ENCODE assay signal across 1 cellular context in the genomic region with DNA sequence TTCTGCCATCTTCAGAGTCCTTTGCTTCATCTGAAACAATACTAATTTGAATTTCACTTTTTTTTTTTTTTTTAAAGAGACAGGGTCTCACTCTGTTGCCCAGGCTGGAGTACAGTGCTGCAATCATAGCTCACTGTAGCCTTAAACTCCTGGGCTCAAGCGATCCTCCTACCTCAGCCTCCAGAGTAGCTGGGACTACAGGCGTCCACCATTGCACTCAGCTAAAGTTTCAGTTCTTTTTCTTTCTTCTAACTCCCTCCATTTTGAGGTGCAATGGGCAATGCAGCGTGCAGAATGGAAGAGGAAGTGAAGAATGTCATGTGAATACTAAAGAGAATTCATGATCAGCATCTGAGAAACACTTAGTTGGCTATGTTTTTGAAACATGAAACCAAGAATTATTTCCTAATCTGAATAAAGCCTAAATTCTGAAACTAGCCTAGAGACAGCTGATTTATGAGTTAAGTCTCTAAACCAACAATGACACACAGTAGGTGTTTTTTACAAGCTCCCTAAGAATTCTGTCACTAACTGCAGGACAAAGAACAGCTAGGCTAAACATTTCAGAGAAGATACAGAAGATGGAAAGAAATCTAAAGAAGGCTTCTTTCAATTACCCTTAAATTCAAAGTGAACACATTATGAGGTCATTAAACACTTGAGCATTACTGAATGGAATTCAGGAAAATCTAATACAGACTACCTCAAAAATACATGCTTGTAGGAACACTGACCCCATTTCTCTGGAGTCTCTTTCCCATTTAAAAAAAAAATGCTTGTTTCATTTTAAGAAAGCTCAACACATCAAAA.
TF ChIP-seq lines count a peak whose summit lies in the region.

No MANE protein-coding gene starts in this region.

TF ChIP-seq in GM12878, 131 proteins besides CTCF, POLR2A, EP300 and RAD21 (continued from another document):
- TF ChIP-seq POLR2AphosphoS2 (IDR thresholded peaks at IDR 0.05; ENCODE audit: low read depth, low read length) (no peak), STAT3 (IDR thresholded peaks at IDR 0.05; ENCODE audit: low read depth, low read length) (no peak), POU2F2 (IDR thresholded peaks at IDR 0.05; ENCODE audit: borderline replicate concordance, low read depth, low read length) (peak; percentile 13; the same call in 1 of the 3 replicates), TCF12 (IDR thresholded peaks at IDR 0.05; ENCODE audit: low read depth, low read length) (no peak), SREBF1 (IDR thresholded peaks at IDR 0.05; ENCODE audit: low read length) (no peak), FOXM1 (IDR thresholded peaks at IDR 0.05; ENCODE audit: low read depth, low read length) (no peak), MTA3 (IDR thresholded peaks at IDR 0.05; ENCODE audit: borderline replicate concordance, low read length) (peak; percentile 78; the same call in 1 of the 2 replicates), WRNIP1 (IDR thresholded peaks at IDR 0.05; ENCODE audit: borderline replicate concordance, low read depth, low read length) (no peak), ZSCAN29 (IDR thresholded peaks at IDR 0.05) (no peak), NR2F1 (conservative IDR thresholded peaks at IDR 0.05) (no peak), MYC (IDR thresholded peaks at IDR 0.05; ENCODE audit: insufficient read depth, insufficient read length, insufficient replicate concordance, low read length, severe bottlenecking) (no peak), SMC3 (IDR thresholded peaks at IDR 0.05; ENCODE audit: borderline replicate concordance, low read length) (no peak), JUNB (IDR thresholded peaks at IDR 0.05) (peak; percentile 14; the same call in 1 of the 2 replicates), FOS (IDR thresholded peaks at IDR 0.05; ENCODE audit: borderline replicate concordance, extremely low read depth, insufficient read length) (no peak), ZNF622 (IDR thresholded peaks at IDR 0.05) (no peak), CHD1 (IDR thresholded peaks at IDR 0.05; ENCODE audit: low read depth, low read length) (no peak), NR2C1 (IDR thresholded peaks at IDR 0.05) (no peak), ASH2L (IDR thresholded peaks at IDR 0.05; ENCODE audit: borderline replicate concordance, low read depth) (no peak), YY1 (IDR thresholded peaks at IDR 0.05; ENCODE audit: low read depth, low read length) (peak; percentile 94), CEBPB (IDR thresholded peaks at IDR 0.05; ENCODE audit: borderline replicate concordance in 1 of 2, low read depth in 2 of 2, low read length in 2 of 2) (no peak), YBX1 (IDR thresholded peaks at IDR 0.05) (no peak), ZNF217 (IDR thresholded peaks at IDR 0.05) (peak; percentile 92), SMARCA5 (IDR thresholded peaks at IDR 0.05) (peak; percentile 38), NFYA (IDR thresholded peaks at IDR 0.05; ENCODE audit: borderline replicate concordance, low read depth, low read length) (no peak), MTA2 (IDR thresholded peaks at IDR 0.05; ENCODE audit: low read depth) (peak; percentile 51), SP1 (IDR thresholded peaks at IDR 0.05; ENCODE audit: low read depth, low read length) (no peak), ATF7 (IDR thresholded peaks at IDR 0.05; ENCODE audit: low read depth) (peak; percentile 80), FOXK2 (IDR thresholded peaks at IDR 0.05) (no peak), SIX5 (IDR thresholded peaks at IDR 0.05; ENCODE audit: low read depth, low read length, severe bottlenecking) (no peak), EED (IDR thresholded peaks at IDR 0.05; ENCODE audit: low read depth) (peak; percentile 40), ZNF384 (IDR thresholded peaks at IDR 0.05; ENCODE audit: borderline replicate concordance, low read depth, low read length) (peak; percentile 87)
- TF ChIP-seq, protein P1, sequence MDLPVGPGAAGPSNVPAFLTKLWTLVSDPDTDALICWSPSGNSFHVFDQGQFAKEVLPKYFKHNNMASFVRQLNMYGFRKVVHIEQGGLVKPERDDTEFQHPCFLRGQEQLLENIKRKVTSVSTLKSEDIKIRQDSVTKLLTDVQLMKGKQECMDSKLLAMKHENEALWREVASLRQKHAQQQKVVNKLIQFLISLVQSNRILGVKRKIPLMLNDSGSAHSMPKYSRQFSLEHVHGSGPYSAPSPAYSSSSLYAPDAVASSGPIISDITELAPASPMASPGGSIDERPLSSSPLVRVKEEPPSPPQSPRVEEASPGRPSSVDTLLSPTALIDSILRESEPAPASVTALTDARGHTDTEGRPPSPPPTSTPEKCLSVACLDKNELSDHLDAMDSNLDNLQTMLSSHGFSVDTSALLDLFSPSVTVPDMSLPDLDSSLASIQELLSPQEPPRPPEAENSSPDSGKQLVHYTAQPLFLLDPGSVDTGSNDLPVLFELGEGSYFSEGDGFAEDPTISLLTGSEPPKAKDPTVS (IDR thresholded peaks at IDR 0.05; ENCODE audit: low read depth, low read length), result no peak
- TF ChIP-seq, protein P2, sequence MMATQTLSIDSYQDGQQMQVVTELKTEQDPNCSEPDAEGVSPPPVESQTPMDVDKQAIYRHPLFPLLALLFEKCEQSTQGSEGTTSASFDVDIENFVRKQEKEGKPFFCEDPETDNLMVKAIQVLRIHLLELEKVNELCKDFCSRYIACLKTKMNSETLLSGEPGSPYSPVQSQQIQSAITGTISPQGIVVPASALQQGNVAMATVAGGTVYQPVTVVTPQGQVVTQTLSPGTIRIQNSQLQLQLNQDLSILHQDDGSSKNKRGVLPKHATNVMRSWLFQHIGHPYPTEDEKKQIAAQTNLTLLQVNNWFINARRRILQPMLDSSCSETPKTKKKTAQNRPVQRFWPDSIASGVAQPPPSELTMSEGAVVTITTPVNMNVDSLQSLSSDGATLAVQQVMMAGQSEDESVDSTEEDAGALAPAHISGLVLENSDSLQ (IDR thresholded peaks at IDR 0.05), result peak; percentile 75
- TF ChIP-seq, protein P3, sequence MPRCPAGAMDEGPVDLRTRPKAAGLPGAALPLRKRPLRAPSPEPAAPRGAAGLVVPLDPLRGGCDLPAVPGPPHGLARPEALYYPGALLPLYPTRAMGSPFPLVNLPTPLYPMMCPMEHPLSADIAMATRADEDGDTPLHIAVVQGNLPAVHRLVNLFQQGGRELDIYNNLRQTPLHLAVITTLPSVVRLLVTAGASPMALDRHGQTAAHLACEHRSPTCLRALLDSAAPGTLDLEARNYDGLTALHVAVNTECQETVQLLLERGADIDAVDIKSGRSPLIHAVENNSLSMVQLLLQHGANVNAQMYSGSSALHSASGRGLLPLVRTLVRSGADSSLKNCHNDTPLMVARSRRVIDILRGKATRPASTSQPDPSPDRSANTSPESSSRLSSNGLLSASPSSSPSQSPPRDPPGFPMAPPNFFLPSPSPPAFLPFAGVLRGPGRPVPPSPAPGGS (IDR thresholded peaks at IDR 0.05; ENCODE audit: borderline replicate concordance, insufficient read depth, low read depth, low read length, poor library complexity, severe bottlenecking), result no peak
- TF ChIP-seq, protein P4, sequence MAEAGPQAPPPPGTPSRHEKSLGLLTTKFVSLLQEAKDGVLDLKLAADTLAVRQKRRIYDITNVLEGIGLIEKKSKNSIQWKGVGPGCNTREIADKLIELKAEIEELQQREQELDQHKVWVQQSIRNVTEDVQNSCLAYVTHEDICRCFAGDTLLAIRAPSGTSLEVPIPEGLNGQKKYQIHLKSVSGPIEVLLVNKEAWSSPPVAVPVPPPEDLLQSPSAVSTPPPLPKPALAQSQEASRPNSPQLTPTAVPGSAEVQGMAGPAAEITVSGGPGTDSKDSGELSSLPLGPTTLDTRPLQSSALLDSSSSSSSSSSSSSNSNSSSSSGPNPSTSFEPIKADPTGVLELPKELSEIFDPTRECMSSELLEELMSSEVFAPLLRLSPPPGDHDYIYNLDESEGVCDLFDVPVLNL (IDR thresholded peaks at IDR 0.05; ENCODE audit: low read depth, low read length), result no peak
- TF ChIP-seq, protein P5, sequence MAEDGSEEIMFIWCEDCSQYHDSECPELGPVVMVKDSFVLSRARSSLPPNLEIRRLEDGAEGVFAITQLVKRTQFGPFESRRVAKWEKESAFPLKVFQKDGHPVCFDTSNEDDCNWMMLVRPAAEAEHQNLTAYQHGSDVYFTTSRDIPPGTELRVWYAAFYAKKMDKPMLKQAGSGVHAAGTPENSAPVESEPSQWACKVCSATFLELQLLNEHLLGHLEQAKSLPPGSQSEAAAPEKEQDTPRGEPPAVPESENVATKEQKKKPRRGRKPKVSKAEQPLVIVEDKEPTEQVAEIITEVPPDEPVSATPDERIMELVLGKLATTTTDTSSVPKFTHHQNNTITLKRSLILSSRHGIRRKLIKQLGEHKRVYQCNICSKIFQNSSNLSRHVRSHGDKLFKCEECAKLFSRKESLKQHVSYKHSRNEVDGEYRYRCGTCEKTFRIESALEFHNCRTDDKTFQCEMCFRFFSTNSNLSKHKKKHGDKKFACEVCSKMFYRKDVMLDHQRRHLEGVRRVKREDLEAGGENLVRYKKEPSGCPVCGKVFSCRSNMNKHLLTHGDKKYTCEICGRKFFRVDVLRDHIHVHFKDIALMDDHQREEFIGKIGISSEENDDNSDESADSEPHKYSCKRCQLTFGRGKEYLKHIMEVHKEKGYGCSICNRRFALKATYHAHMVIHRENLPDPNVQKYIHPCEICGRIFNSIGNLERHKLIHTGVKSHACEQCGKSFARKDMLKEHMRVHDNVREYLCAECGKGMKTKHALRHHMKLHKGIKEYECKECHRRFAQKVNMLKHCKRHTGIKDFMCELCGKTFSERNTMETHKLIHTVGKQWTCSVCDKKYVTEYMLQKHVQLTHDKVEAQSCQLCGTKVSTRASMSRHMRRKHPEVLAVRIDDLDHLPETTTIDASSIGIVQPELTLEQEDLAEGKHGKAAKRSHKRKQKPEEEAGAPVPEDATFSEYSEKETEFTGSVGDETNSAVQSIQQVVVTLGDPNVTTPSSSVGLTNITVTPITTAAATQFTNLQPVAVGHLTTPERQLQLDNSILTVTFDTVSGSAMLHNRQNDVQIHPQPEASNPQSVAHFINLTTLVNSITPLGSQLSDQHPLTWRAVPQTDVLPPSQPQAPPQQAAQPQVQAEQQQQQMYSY (CRISPR knock-in tag; IDR thresholded peaks at IDR 0.05), result no peak
- TF ChIP-seq, protein P6, sequence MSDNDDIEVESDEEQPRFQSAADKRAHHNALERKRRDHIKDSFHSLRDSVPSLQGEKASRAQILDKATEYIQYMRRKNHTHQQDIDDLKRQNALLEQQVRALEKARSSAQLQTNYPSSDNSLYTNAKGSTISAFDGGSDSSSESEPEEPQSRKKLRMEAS (IDR thresholded peaks at IDR 0.05; ENCODE audit: low read depth, low read length), result peak; percentile 47; the same call in 1 of the 2 replicates
- TF ChIP-seq, protein P7, sequence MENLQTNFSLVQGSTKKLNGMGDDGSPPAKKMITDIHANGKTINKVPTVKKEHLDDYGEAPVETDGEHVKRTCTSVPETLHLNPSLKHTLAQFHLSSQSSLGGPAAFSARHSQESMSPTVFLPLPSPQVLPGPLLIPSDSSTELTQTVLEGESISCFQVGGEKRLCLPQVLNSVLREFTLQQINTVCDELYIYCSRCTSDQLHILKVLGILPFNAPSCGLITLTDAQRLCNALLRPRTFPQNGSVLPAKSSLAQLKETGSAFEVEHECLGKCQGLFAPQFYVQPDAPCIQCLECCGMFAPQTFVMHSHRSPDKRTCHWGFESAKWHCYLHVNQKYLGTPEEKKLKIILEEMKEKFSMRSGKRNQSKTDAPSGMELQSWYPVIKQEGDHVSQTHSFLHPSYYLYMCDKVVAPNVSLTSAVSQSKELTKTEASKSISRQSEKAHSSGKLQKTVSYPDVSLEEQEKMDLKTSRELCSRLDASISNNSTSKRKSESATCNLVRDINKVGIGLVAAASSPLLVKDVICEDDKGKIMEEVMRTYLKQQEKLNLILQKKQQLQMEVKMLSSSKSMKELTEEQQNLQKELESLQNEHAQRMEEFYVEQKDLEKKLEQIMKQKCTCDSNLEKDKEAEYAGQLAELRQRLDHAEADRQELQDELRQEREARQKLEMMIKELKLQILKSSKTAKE (IDR thresholded peaks at IDR 0.05; ENCODE audit: low read depth, poor library complexity, severe bottlenecking), result peak; percentile 66
TF ChIP-seq in GM12878: peak in this region for 43.
